Comparison of ENCODE assay signal across 16 cellular contexts in the genomic region with DNA sequence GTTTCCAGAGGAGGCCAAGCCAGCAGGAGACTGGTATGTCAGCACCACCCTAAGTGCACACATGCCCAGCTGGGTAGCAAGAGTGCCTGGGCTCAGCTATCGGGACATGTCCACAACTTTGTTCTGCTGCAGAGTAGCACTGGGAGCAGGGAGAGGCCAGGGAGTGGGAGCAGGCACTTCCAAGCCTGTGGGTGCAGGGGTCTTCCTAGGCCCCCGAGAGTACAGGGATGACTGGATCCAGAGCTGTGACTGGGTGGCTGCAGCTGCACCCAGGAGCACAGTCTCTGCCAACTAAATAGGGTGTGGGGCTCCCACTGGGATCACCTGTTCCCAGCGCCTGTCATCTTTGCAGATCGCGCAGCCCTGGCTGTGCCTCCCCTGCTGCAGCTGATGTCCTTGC.
DNase-seq lines count a peak whose midpoint lies in the region; ATAC-seq and TF ChIP-seq lines count a peak whose summit lies in the region.
"Had no signal": no experiment of that assay in that cellular context is flagged by ENCODE, and none has a peak within 500 bp of the region (broad histone marks: within the 10 kb centered on the region; RNA-seq: fewer than 3 reads in every experiment).

No MANE protein-coding gene starts in this region.

- H2AFZ ChIP-seq in neuronal stem cell (ENCODE audit: low read length) (no peak overlapping the region), PC-3 (ENCODE audit: low read length) (no peak overlapping the region)
- H2AFZ ChIP-seq: GM23338 had no signal

- peak overlapping the region; percentile 31 for H3K14ac ChIP-seq in neuronal stem cell (ENCODE audit: low read length)

- H3K36me3 ChIP-seq in BLaER1 treated with 17β-estradiol and CSF1 and Interleukin-3, amounts not matched to agents 10 nM and 100 nM = no peaks in the 10 kb centered on the region
- no peaks in the 10 kb centered on the region for H3K36me3 ChIP-seq in neuronal stem cell (replicated peaks in 1 of 2; ENCODE audit: control insufficient read depth in 2 of 2, insufficient read depth in 2 of 2, low read length in 2 of 2)
- no peaks in the 10 kb centered on the region for H3K36me3 ChIP-seq in PC-3 (ENCODE audit: low read depth, low read length)

- peak overlapping the region; percentile 91 for H3K23ac ChIP-seq in neuronal stem cell (ENCODE audit: low read depth, low read length, poor library complexity)

- peak overlapping the region in 7 of 11 experiments; percentile 67 to 92 (median 72); a peak in 7 of 22 replicates for H3K4me2 ChIP-seq in BLaER1 treated with 17β-estradiol and CSF1 and Interleukin-3, amounts not matched to agents 10 nM and 100 nM
- H3K4me2 ChIP-seq in neuronal stem cell (ENCODE audit: insufficient read depth, low read length, poor library complexity, severe bottlenecking) (no peak overlapping the region), PC-3 (ENCODE audit: low read length) (no peak overlapping the region)
- H3K4me2 ChIP-seq: GM23338 had no signal

- no peaks in the 10 kb centered on the region for H3K36me3 Mint-ChIP-seq in activated CD4-positive, alpha-beta memory T cell treated with anti-CD3 and anti-CD28 coated beads, Interleukin-2, amount 10 ng/mL, durations not matched to agents 7 days and 5 days (ENCODE audit: low read depth)
- H3K36me3 Mint-ChIP-seq: CD4-positive, CD25-positive, alpha-beta regulatory T cell; CD8-positive, alpha-beta T cell had no signal

- H4K8ac ChIP-seq in neuronal stem cell (ENCODE audit: low read depth, low read length) = no peak overlapping the region

- H3K9me3 Mint-ChIP-seq in activated CD4-positive, alpha-beta memory T cell treated with anti-CD3 and anti-CD28 coated beads, Interleukin-2, amount 10 ng/mL, durations not matched to agents 7 days and 5 days = peaks cover 2% of the 10 kb centered on the region

- H3K79me1 ChIP-seq in neuronal stem cell (ENCODE audit: low read depth, low read length) = no peaks in the 10 kb centered on the region

- peak overlapping the region; percentile 44 for H3K18ac ChIP-seq in neuronal stem cell (ENCODE audit: low read length)

- WGBS in neuronal stem cell (ENCODE audit: extremely low coverage in 2 of 2, insufficient read length in 2 of 2, insufficient replicate concordance in 1 of 2), 2 donors = no CpG with 5 or more reads among the region's 5 CpGs

- H3K9me2 ChIP-seq in PC-3 (replicated peaks; ENCODE audit: low read length) = no peaks in the 10 kb centered on the region

- H3F3A ChIP-seq in PC-3 (ENCODE audit: low read length, unreplicated experiment) = no peaks in the 10 kb centered on the region

- no peaks in the 10 kb centered on the region for H3K4me1 Mint-ChIP-seq in activated CD4-positive, alpha-beta memory T cell treated with anti-CD3 and anti-CD28 coated beads, Interleukin-2, amount 10 ng/mL, durations not matched to agents 7 days and 5 days
- H3K4me1 Mint-ChIP-seq: CD4-positive, CD25-positive, alpha-beta regulatory T cell; GM23338 had no signal

- no peak overlapping the region for H2BK5ac ChIP-seq in neuronal stem cell (ENCODE audit: low read length)

- CTCF ChIA-PET in activated CD4-positive, alpha-beta memory T cell treated with anti-CD3 and anti-CD28 coated beads, Interleukin-2, amount 10 ng/mL, durations not matched to agents 7 days and 5 days (lab: Charles Lee) = no interaction called here
- CTCF ChIA-PET in PC-3 (lab: Charles Lee) = no interaction called here

- no peak overlapping the region for H3K27ac Mint-ChIP-seq in activated CD4-positive, alpha-beta memory T cell treated with anti-CD3 and anti-CD28 coated beads, Interleukin-2, amount 10 ng/mL, durations not matched to agents 7 days and 5 days
- H3K27ac Mint-ChIP-seq: CD4-positive, CD25-positive, alpha-beta regulatory T cell; CD8-positive, alpha-beta T cell; GM23338; H9 had no signal

- no peak overlapping the region for H2BK15ac ChIP-seq in neuronal stem cell (ENCODE audit: low read length)

- no peak overlapping the region for H2BK12ac ChIP-seq in neuronal stem cell (ENCODE audit: low read length)

- POLR2A ChIA-PET in activated CD4-positive, alpha-beta memory T cell treated with anti-CD3 and anti-CD28 coated beads, Interleukin-2, amount 10 ng/mL, durations not matched to agents 7 days and 5 days (lab: Charles Lee) = no interaction called here
- POLR2A ChIA-PET in PC-3 (lab: Charles Lee; ENCODE audit: unreplicated experiment) = no interaction called here

- no peaks in the 10 kb centered on the region for H3K79me2 ChIP-seq in PC-3 (ENCODE audit: low read length)

- peaks cover 10 to 21% (median 17%) of the 10 kb centered on the region in 10 experiments for H3K4me1 ChIP-seq in BLaER1 treated with 17β-estradiol and CSF1 and Interleukin-3, amounts not matched to agents 10 nM and 100 nM
- H3K4me1 ChIP-seq in neuronal stem cell (ENCODE audit: control insufficient read depth in 2 of 2, insufficient read depth in 1 of 2, low read depth in 1 of 2, low read length in 2 of 2) (no peaks in the 10 kb centered on the region), PC-3 (ENCODE audit: insufficient read depth, low read length) (no peaks in the 10 kb centered on the region)
- H3K4me1 ChIP-seq: Caco-2 had no signal

- DNase-seq in HL-60 (ENCODE audit: low read depth in 1 of 2, low spot score in 1 of 2) (no peak), NCI-H524 (lab: John Stamatoyannopoulos, UW) (peak; percentile 30 to 76), neuronal stem cell (ENCODE audit: low spot score) (no peak), kidney tubule cell (ENCODE audit: low spot score) (no peak), PC-3 (no peak)
- DNase-seq in activated CD4-positive, alpha-beta memory T cell treated with anti-CD3 and anti-CD28 coated beads, Interleukin-2, amount 10 ng/mL, durations not matched to agents 7 days and 5 days = no peak
- DNase-seq: Caco-2; CD4-positive, CD25-positive, alpha-beta regulatory T cell; CD8-positive, alpha-beta T cell; DMS153; DND-41; H9 had no signal

- peak overlapping the region in 3 of 11 experiments; percentile 37 to 71 (median 62); a peak in 4 of 22 replicates for H3K27ac ChIP-seq in BLaER1 treated with 17β-estradiol and CSF1 and Interleukin-3, amounts not matched to agents 10 nM and 100 nM
- peak overlapping the region; percentile 67 for H3K27ac ChIP-seq in HL-60 (replicated peaks)
- H3K27ac ChIP-seq in neuronal stem cell (replicated peaks; ENCODE audit: low read length) = no peak overlapping the region
- no peak overlapping the region for H3K27ac ChIP-seq in PC-3 (ENCODE audit: low read length)
- H3K27ac ChIP-seq: C4-2B had no signal

- no peak overlapping the region for H3K9ac ChIP-seq in BLaER1 treated with 17β-estradiol and CSF1 and Interleukin-3, amounts not matched to agents 10 nM and 100 nM
- no peak overlapping the region for H3K9ac ChIP-seq in neuronal stem cell (ENCODE audit: low read depth, low read length, poor library complexity)
- H3K9ac ChIP-seq in PC-3 (ENCODE audit: low read length) = no peak overlapping the region

- no peak overlapping the region for H4K91ac ChIP-seq in neuronal stem cell (ENCODE audit: low read depth, low read length, poor library complexity)

- no peak overlapping the region for H3K4me3 ChIP-seq in BLaER1 treated with 17β-estradiol and CSF1 and Interleukin-3, amounts not matched to agents 10 nM and 100 nM
- H3K4me3 ChIP-seq in HL-60 (replicated peaks; ENCODE audit: insufficient read depth, low read length) = no peak overlapping the region
- no peak overlapping the region for H3K4me3 ChIP-seq in neuronal stem cell (ENCODE audit: low read length in 2 of 2)
- H3K4me3 ChIP-seq in PC-3 (ENCODE audit: low read length) = no peak overlapping the region
- H3K4me3 ChIP-seq: GM23338 had no signal

- H3K4me3 Mint-ChIP-seq in activated CD4-positive, alpha-beta memory T cell treated with anti-CD3 and anti-CD28 coated beads, Interleukin-2, amount 10 ng/mL, durations not matched to agents 7 days and 5 days = no peak overlapping the region
- H3K4me3 Mint-ChIP-seq: CD4-positive, CD25-positive, alpha-beta regulatory T cell; CD8-positive, alpha-beta T cell; GM23338; H9 had no signal

- intact Hi-C loops in PC-3 (cut with micrococcal nuclease) = no loop called here

- no peak for ATAC-seq in PC-3
- ATAC-seq: CD8-positive, alpha-beta T cell; GM23338; HCT116 had no signal

- H2AK5ac ChIP-seq in neuronal stem cell (ENCODE audit: low read depth, low read length) = peak overlapping the region; percentile 40

- H3K4ac ChIP-seq in neuronal stem cell (ENCODE audit: low read length) = no peak overlapping the region

- peaks cover 17 to 32% (median 18%) of the 10 kb centered on the region in 11 experiments; a peak in 21 of 22 replicates for H3K9me3 ChIP-seq in BLaER1 treated with 17β-estradiol and CSF1 and Interleukin-3, amounts not matched to agents 10 nM and 100 nM (replicated peaks in 1 of 11)
- H3K9me3 ChIP-seq in neuronal stem cell (replicated peaks in 1 of 2; ENCODE audit: control insufficient read depth in 2 of 2, insufficient read depth in 1 of 2, low read depth in 1 of 2, low read length in 2 of 2) (no peaks in the 10 kb centered on the region), PC-3 (ENCODE audit: low read length) (no peaks in the 10 kb centered on the region)
- H3K9me3 ChIP-seq: Caco-2 had no signal

- H3K27me3 Mint-ChIP-seq in activated CD4-positive, alpha-beta memory T cell treated with anti-CD3 and anti-CD28 coated beads, Interleukin-2, amount 10 ng/mL, durations not matched to agents 7 days and 5 days = no peaks in the 10 kb centered on the region
- H3K27me3 Mint-ChIP-seq: CD4-positive, CD25-positive, alpha-beta regulatory T cell had no signal

- H3K27me3 ChIP-seq in BLaER1 treated with 17β-estradiol and CSF1 and Interleukin-3, amounts not matched to agents 10 nM and 100 nM = peaks cover 0 to 19% (median 8%) of the 10 kb centered on the region in 11 experiments; a peak in 8 of 22 replicates
- H3K27me3 ChIP-seq in HL-60 (ENCODE audit: insufficient read depth, poor library complexity, severe bottlenecking) = no peaks in the 10 kb centered on the region
- H3K27me3 ChIP-seq in neuronal stem cell (ENCODE audit: control insufficient read depth in 3 of 3, insufficient read depth in 3 of 3, low read depth in 1 of 3, low read length in 3 of 3) = no peaks in the 10 kb centered on the region
- no peaks in the 10 kb centered on the region for H3K27me3 ChIP-seq in PC-3 (ENCODE audit: low read length)

- 0 out of 22 replicates have a peak, but pooled peaks cover 0 to 8% (median 0%) of the 10 kb centered on the region in 11 experiments for H4K20me1 ChIP-seq in BLaER1 treated with 17β-estradiol and CSF1 and Interleukin-3, amounts not matched to agents 10 nM and 100 nM
- H4K20me1 ChIP-seq in PC-3 (ENCODE audit: low read length) = no peaks in the 10 kb centered on the region

- no peak for TF ChIP-seq CTCF in HL-60 (IDR thresholded peaks at IDR 0.05; ENCODE audit: insufficient read depth, low read length)
- no peak for TF ChIP-seq CTCF in PC-3 (conservative IDR thresholded peaks at IDR 0.05; ENCODE audit: low read depth, low read length)

- BruUV-seq in PC-3 (replicated peaks; lab: Mats Ljungman, UMichigan) = no TSS peak

- no peak overlapping the region for H2BK120ac ChIP-seq in neuronal stem cell (ENCODE audit: low read depth, low read length)

Comparison
In these comparisons a context has a peak if more than half of its experiments do, and no peak if none do; other contexts are left out.
1. H3K4me2 ChIP-seq: peak in BLaER1 treated with 17β-estradiol and CSF1 and Interleukin-3, amounts not matched to agents 10 nM and 100 nM (7 of 11); none in neuronal stem cell (single experiment) and PC-3 (single experiment).
2. DNase-seq: peak in NCI-H524 (2 of 2); none in HL-60 (0 of 2), neuronal stem cell (single experiment), activated CD4-positive, alpha-beta memory T cell treated with anti-CD3 and anti-CD28 coated beads, Interleukin-2, amount 10 ng/mL, durations not matched to agents 7 days and 5 days (single experiment), kidney tubule cell (single experiment) and PC-3 (single experiment).